ENCODE assay signal across 1 cellular context in the genomic region with DNA sequence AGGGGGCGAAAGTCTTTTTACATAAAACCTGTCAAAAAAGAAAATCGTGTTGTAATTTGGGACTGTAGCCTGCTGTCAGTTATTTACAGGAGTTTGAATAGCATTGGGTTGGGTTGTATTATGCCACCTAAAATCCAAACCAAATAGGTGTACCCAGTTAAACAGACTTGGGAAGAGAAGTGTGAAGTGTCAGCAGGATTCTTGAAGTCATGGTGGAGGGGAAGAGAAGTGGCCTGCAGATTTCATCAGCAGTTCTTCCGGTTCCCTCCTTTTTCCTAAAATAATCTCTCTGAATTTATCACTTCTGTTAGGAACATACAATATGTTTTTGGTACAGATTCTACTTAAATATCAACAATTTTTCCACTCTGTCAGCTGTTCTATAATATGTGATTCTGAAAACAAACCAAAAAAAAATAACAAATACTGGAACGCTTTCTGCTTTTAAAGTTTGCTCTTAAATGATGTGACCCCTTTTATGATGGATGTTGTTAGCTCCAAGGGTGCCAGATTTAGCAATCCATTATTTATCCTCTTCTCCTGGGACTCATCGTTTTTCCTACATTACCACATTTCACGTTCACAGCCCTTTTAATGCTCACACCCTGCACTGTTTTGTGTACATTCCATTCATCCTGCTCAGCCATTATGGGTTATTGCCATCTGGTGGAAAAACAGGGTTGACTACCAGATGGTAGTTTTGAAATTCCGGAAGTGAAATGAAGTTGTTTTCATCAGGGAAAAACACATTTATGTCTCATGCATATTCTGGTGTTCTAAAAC.
TF ChIP-seq lines count a peak whose summit lies in the region.

No MANE protein-coding gene starts in this region.

TF ChIP-seq in HepG2, 621 proteins besides CTCF, POLR2A, EP300 and RAD21 (continued from another document and continues in another):
- TF ChIP-seq ZNF552 (CRISPR knock-in tag; IDR thresholded peaks at IDR 0.05; ENCODE audit: borderline replicate concordance) (no peak), KLF13 (CRISPR knock-in tag; IDR thresholded peaks at IDR 0.05) (no peak), KAT8 (CRISPR knock-in tag; IDR thresholded peaks at IDR 0.05) (peak; percentile 75), YEATS4 (CRISPR knock-in tag; IDR thresholded peaks at IDR 0.05; ENCODE audit: borderline replicate concordance) (no peak), GTF3A (CRISPR knock-in tag; conservative IDR thresholded peaks at IDR 0.05) (no peak), MIXL1 (CRISPR knock-in tag; IDR thresholded peaks at IDR 0.05) (peak; percentile 77; the same call in 1 of the 2 replicates), MLX (CRISPR knock-in tag; IDR thresholded peaks at IDR 0.05) (0 out of 2 replicates have a peak, but pooled peaks have one; percentile 13), NFIC (IDR thresholded peaks at IDR 0.05; ENCODE audit: low read length) (0 out of 2 replicates have a peak, but pooled peaks have one; percentile 29), ELF3 (CRISPR knock-in tag; IDR thresholded peaks at IDR 0.05) (peak; percentile 65), KMT2A (CRISPR knock-in tag; IDR thresholded peaks at IDR 0.05) (peak; percentile 70; the same call in 1 of the 2 replicates), ZNF282 (IDR thresholded peaks at IDR 0.05; ENCODE audit: partially characterized antibody) (no peak), ZNF543 (CRISPR knock-in tag; IDR thresholded peaks at IDR 0.05) (no peak), RNF2 (conservative IDR thresholded peaks at IDR 0.05; ENCODE audit: low read depth) (no peak), AGO1 (IDR thresholded peaks at IDR 0.05; ENCODE audit: low read depth, low read length, poor library complexity, severe bottlenecking) (no peak), CSRNP2 (CRISPR knock-in tag; conservative IDR thresholded peaks at IDR 0.05; ENCODE audit: low read depth) (no peak), PAXIP1 (CRISPR knock-in tag; conservative IDR thresholded peaks at IDR 0.05) (0 out of 2 replicates have a peak, but pooled peaks have one; percentile 24), BRCA1 (CRISPR knock-in tag; IDR thresholded peaks at IDR 0.05) (no peak), KLF11 (CRISPR knock-in tag; IDR thresholded peaks at IDR 0.05) (no peak), MAFF (IDR thresholded peaks at IDR 0.05; ENCODE audit: low read depth, low read length) (no peak), ZC3H4 (CRISPR knock-in tag; IDR thresholded peaks at IDR 0.05; ENCODE audit: borderline replicate concordance) (no peak), STAG1 (CRISPR knock-in tag; IDR thresholded peaks at IDR 0.05) (peak; percentile 91), HMG20A (CRISPR knock-in tag; IDR thresholded peaks at IDR 0.05; ENCODE audit: borderline replicate concordance) (0 out of 2 replicates have a peak, but pooled peaks have one; percentile 23), GABPB1 (CRISPR knock-in tag; IDR thresholded peaks at IDR 0.05) (no peak), NFKBIZ (CRISPR knock-in tag; IDR thresholded peaks at IDR 0.05) (0 out of 2 replicates have a peak, but pooled peaks have one; percentile 47), ZKSCAN8 (CRISPR knock-in tag; IDR thresholded peaks at IDR 0.05; ENCODE audit: borderline replicate concordance) (peak; percentile 69; the same call in 1 of the 2 replicates)
- TF ChIP-seq, protein P1, sequence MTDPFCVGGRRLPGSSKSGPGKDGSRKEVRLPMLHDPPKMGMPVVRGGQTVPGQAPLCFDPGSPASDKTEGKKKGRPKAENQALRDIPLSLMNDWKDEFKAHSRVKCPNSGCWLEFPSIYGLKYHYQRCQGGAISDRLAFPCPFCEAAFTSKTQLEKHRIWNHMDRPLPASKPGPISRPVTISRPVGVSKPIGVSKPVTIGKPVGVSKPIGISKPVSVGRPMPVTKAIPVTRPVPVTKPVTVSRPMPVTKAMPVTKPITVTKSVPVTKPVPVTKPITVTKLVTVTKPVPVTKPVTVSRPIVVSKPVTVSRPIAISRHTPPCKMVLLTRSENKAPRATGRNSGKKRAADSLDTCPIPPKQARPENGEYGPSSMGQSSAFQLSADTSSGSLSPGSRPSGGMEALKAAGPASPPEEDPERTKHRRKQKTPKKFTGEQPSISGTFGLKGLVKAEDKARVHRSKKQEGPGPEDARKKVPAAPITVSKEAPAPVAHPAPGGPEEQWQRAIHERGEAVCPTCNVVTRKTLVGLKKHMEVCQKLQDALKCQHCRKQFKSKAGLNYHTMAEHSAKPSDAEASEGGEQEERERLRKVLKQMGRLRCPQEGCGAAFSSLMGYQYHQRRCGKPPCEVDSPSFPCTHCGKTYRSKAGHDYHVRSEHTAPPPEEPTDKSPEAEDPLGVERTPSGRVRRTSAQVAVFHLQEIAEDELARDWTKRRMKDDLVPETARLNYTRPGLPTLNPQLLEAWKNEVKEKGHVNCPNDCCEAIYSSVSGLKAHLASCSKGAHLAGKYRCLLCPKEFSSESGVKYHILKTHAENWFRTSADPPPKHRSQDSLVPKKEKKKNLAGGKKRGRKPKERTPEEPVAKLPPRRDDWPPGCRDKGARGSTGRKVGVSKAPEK (CRISPR knock-in tag; IDR thresholded peaks at IDR 0.05; ENCODE audit: borderline replicate concordance), result no peak
- TF ChIP-seq, protein P2, sequence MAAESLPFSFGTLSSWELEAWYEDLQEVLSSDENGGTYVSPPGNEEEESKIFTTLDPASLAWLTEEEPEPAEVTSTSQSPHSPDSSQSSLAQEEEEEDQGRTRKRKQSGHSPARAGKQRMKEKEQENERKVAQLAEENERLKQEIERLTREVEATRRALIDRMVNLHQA (CRISPR knock-in tag; IDR thresholded peaks at IDR 0.05), result no peak
- TF ChIP-seq, protein P3, sequence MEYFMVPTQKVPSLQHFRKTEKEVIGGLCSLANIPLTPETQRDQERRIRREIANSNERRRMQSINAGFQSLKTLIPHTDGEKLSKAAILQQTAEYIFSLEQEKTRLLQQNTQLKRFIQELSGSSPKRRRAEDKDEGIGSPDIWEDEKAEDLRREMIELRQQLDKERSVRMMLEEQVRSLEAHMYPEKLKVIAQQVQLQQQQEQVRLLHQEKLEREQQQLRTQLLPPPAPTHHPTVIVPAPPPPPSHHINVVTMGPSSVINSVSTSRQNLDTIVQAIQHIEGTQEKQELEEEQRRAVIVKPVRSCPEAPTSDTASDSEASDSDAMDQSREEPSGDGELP (IDR thresholded peaks at IDR 0.05; ENCODE audit: borderline replicate concordance, low read depth), result peak; percentile 39; the same call in 1 of the 2 replicates
- TF ChIP-seq, protein P4, sequence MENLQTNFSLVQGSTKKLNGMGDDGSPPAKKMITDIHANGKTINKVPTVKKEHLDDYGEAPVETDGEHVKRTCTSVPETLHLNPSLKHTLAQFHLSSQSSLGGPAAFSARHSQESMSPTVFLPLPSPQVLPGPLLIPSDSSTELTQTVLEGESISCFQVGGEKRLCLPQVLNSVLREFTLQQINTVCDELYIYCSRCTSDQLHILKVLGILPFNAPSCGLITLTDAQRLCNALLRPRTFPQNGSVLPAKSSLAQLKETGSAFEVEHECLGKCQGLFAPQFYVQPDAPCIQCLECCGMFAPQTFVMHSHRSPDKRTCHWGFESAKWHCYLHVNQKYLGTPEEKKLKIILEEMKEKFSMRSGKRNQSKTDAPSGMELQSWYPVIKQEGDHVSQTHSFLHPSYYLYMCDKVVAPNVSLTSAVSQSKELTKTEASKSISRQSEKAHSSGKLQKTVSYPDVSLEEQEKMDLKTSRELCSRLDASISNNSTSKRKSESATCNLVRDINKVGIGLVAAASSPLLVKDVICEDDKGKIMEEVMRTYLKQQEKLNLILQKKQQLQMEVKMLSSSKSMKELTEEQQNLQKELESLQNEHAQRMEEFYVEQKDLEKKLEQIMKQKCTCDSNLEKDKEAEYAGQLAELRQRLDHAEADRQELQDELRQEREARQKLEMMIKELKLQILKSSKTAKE (CRISPR knock-in tag; IDR thresholded peaks at IDR 0.05; ENCODE audit: borderline replicate concordance), result no peak
- TF ChIP-seq, protein P5, sequence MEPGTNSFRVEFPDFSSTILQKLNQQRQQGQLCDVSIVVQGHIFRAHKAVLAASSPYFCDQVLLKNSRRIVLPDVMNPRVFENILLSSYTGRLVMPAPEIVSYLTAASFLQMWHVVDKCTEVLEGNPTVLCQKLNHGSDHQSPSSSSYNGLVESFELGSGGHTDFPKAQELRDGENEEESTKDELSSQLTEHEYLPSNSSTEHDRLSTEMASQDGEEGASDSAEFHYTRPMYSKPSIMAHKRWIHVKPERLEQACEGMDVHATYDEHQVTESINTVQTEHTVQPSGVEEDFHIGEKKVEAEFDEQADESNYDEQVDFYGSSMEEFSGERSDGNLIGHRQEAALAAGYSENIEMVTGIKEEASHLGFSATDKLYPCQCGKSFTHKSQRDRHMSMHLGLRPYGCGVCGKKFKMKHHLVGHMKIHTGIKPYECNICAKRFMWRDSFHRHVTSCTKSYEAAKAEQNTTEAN (CRISPR knock-in tag; conservative IDR thresholded peaks at IDR 0.05), result 0 out of 2 replicates have a peak, but pooled peaks have one; percentile 46
- TF ChIP-seq, protein P6, sequence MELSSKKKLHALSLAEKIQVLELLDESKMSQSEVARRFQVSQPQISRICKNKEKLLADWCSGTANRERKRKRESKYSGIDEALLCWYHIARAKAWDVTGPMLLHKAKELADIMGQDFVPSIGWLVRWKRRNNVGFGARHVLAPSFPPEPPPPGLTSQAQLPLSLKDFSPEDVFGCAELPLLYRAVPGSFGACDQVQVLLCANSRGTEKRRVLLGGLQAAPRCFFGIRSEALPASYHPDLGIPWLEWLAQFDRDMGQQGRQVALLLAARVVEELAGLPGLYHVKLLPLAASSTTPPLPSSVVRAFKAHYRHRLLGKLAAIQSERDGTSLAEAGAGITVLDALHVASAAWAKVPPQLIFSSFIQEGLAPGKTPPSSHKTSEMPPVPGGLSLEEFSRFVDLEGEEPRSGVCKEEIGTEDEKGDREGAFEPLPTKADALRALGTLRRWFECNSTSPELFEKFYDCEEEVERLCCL (CRISPR knock-in tag; IDR thresholded peaks at IDR 0.05; ENCODE audit: borderline replicate concordance), result no peak
- TF ChIP-seq, protein P7, sequence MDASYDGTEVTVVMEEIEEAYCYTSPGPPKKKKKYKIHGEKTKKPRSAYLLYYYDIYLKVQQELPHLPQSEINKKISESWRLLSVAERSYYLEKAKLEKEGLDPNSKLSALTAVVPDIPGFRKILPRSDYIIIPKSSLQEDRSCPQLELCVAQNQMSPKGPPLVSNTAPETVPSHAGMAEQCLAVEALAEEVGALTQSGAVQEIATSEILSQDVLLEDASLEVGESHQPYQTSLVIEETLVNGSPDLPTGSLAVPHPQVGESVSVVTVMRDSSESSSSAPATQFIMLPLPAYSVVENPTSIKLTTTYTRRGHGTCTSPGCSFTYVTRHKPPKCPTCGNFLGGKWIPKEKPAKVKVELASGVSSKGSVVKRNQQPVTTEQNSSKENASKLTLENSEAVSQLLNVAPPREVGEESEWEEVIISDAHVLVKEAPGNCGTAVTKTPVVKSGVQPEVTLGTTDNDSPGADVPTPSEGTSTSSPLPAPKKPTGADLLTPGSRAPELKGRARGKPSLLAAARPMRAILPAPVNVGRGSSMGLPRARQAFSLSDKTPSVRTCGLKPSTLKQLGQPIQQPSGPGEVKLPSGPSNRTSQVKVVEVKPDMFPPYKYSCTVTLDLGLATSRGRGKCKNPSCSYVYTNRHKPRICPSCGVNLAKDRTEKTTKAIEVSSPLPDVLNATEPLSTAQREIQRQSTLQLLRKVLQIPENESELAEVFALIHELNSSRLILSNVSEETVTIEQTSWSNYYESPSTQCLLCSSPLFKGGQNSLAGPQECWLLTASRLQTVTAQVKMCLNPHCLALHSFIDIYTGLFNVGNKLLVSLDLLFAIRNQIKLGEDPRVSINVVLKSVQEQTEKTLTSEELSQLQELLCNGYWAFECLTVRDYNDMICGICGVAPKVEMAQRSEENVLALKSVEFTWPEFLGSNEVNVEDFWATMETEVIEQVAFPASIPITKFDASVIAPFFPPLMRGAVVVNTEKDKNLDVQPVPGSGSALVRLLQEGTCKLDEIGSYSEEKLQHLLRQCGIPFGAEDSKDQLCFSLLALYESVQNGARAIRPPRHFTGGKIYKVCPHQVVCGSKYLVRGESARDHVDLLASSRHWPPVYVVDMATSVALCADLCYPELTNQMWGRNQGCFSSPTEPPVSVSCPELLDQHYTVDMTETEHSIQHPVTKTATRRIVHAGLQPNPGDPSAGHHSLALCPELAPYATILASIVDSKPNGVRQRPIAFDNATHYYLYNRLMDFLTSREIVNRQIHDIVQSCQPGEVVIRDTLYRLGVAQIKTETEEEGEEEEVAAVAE (CRISPR knock-in tag; IDR thresholded peaks at IDR 0.05; ENCODE audit: borderline replicate concordance), result peak; percentile 50; the same call in 1 of the 2 replicates
